1 cellular context compared by ENCODE assay signal in the genomic region with DNA sequence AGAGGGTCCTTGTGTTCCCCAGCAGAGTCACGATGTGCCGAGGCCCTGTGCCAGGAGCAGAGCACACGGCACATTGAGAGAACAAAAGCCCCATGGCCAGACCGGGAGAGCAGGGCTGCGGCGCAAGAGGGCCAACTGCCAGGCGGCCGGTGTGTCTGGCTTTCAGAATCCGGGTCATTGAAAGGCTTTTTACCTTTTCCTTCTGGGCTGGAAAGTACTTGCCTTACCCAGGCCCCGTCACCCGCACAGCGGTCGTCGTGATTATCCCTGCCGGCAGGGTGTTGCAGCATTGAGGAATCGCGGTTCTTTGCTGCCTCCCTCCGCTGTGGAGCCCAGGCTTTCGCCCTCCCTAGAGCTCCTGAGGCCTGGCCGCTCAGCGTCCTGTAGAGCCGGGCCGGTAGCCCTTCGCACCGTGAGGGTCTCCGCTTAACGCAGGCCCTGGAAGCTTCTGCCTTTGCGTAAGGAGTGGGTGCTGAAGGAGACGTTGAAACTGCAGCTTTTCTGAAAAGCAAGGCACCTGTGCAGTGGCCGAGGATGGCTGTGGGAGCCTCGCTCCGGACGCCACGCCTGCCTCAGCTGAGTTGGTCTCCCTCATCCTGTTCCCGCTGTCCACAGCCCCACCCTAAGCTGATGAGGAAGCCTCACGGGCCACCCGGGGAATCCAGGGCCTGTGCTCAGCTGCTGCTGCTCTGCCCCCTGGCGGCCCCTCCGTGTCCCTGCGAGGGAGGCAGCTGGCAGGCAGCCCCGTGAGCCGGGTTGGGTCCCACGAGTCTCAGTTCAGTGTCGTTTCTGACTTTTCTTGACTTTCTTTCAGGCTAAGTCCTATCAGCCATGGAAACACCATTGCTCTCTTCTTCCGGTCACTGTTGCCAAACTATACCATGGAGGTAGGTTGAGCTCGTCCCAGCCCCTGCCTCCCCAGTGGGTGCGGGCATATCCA.
TF ChIP-seq lines count a peak whose summit lies in the region.

No MANE protein-coding gene starts in this region.

TF ChIP-seq in HepG2, 621 proteins besides CTCF, POLR2A, EP300 and RAD21 (continued from another document and continues in another):
- TF ChIP-seq REL (CRISPR knock-in tag; conservative IDR thresholded peaks at IDR 0.05), result no peak
- TF ChIP-seq ZNF7 (CRISPR knock-in tag; IDR thresholded peaks at IDR 0.05), result peak; percentile 3; the same call in 1 of the 2 replicates
- TF ChIP-seq ZNF572 (CRISPR knock-in tag; IDR thresholded peaks at IDR 0.05), result peak; percentile 74; the same call in 1 of the 2 replicates
- TF ChIP-seq, protein P1, sequence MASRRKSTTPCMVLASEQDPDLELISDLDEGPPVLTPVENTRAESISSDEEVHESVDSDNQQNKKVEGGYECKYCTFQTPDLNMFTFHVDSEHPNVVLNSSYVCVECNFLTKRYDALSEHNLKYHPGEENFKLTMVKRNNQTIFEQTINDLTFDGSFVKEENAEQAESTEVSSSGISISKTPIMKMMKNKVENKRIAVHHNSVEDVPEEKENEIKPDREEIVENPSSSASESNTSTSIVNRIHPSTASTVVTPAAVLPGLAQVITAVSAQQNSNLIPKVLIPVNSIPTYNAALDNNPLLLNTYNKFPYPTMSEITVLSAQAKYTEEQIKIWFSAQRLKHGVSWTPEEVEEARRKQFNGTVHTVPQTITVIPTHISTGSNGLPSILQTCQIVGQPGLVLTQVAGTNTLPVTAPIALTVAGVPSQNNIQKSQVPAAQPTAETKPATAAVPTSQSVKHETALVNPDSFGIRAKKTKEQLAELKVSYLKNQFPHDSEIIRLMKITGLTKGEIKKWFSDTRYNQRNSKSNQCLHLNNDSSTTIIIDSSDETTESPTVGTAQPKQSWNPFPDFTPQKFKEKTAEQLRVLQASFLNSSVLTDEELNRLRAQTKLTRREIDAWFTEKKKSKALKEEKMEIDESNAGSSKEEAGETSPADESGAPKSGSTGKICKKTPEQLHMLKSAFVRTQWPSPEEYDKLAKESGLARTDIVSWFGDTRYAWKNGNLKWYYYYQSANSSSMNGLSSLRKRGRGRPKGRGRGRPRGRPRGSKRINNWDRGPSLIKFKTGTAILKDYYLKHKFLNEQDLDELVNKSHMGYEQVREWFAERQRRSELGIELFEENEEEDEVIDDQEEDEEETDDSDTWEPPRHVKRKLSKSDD (CRISPR knock-in tag; IDR thresholded peaks at IDR 0.05; ENCODE audit: low read depth), result 0 out of 2 replicates have a peak, but pooled peaks have one; percentile 52
- no peak for TF ChIP-seq ZNF335 (CRISPR knock-in tag; IDR thresholded peaks at IDR 0.05)
- TF ChIP-seq CAMTA2 (CRISPR knock-in tag; IDR thresholded peaks at IDR 0.05; ENCODE audit: borderline replicate concordance), result no peak
- TF ChIP-seq ZNF670 (CRISPR knock-in tag; IDR thresholded peaks at IDR 0.05; ENCODE audit: borderline replicate concordance), result no peak
- TF ChIP-seq, protein P2, sequence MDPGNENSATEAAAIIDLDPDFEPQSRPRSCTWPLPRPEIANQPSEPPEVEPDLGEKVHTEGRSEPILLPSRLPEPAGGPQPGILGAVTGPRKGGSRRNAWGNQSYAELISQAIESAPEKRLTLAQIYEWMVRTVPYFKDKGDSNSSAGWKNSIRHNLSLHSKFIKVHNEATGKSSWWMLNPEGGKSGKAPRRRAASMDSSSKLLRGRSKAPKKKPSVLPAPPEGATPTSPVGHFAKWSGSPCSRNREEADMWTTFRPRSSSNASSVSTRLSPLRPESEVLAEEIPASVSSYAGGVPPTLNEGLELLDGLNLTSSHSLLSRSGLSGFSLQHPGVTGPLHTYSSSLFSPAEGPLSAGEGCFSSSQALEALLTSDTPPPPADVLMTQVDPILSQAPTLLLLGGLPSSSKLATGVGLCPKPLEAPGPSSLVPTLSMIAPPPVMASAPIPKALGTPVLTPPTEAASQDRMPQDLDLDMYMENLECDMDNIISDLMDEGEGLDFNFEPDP (CRISPR knock-in tag; conservative IDR thresholded peaks at IDR 0.05), result no peak
- TF ChIP-seq TEAD2 (CRISPR knock-in tag; IDR thresholded peaks at IDR 0.05), result no peak
- TF ChIP-seq, protein P3, sequence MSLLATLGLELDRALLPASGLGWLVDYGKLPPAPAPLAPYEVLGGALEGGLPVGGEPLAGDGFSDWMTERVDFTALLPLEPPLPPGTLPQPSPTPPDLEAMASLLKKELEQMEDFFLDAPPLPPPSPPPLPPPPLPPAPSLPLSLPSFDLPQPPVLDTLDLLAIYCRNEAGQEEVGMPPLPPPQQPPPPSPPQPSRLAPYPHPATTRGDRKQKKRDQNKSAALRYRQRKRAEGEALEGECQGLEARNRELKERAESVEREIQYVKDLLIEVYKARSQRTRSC (CRISPR knock-in tag; IDR thresholded peaks at IDR 0.05; ENCODE audit: low read depth), result no peak
- no peak for TF ChIP-seq ZSCAN31 (CRISPR knock-in tag; IDR thresholded peaks at IDR 0.05; ENCODE audit: low read depth)
- TF ChIP-seq ISL2 (CRISPR knock-in tag; IDR thresholded peaks at IDR 0.05), result 0 out of 2 replicates have a peak, but pooled peaks have one; percentile 29
- TF ChIP-seq ZNF143 (CRISPR knock-in tag; IDR thresholded peaks at IDR 0.05), result no peak; the same call in 1 of the 2 replicates
- TF ChIP-seq MIER2 (CRISPR knock-in tag; IDR thresholded peaks at IDR 0.05), result no peak
- TF ChIP-seq, protein P4, sequence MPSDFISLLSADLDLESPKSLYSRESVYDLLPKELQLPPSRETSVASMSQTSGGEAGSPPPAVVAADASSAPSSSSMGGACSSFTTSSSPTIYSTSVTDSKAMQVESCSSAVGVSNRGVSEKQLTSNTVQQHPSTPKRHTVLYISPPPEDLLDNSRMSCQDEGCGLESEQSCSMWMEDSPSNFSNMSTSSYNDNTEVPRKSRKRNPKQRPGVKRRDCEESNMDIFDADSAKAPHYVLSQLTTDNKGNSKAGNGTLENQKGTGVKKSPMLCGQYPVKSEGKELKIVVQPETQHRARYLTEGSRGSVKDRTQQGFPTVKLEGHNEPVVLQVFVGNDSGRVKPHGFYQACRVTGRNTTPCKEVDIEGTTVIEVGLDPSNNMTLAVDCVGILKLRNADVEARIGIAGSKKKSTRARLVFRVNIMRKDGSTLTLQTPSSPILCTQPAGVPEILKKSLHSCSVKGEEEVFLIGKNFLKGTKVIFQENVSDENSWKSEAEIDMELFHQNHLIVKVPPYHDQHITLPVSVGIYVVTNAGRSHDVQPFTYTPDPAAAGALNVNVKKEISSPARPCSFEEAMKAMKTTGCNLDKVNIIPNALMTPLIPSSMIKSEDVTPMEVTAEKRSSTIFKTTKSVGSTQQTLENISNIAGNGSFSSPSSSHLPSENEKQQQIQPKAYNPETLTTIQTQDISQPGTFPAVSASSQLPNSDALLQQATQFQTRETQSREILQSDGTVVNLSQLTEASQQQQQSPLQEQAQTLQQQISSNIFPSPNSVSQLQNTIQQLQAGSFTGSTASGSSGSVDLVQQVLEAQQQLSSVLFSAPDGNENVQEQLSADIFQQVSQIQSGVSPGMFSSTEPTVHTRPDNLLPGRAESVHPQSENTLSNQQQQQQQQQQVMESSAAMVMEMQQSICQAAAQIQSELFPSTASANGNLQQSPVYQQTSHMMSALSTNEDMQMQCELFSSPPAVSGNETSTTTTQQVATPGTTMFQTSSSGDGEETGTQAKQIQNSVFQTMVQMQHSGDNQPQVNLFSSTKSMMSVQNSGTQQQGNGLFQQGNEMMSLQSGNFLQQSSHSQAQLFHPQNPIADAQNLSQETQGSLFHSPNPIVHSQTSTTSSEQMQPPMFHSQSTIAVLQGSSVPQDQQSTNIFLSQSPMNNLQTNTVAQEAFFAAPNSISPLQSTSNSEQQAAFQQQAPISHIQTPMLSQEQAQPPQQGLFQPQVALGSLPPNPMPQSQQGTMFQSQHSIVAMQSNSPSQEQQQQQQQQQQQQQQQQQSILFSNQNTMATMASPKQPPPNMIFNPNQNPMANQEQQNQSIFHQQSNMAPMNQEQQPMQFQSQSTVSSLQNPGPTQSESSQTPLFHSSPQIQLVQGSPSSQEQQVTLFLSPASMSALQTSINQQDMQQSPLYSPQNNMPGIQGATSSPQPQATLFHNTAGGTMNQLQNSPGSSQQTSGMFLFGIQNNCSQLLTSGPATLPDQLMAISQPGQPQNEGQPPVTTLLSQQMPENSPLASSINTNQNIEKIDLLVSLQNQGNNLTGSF (CRISPR knock-in tag; IDR thresholded peaks at IDR 0.05), result no peak
- TF ChIP-seq ZFP36L2 (CRISPR knock-in tag; IDR thresholded peaks at IDR 0.05), result no peak
- TF ChIP-seq, protein P5, sequence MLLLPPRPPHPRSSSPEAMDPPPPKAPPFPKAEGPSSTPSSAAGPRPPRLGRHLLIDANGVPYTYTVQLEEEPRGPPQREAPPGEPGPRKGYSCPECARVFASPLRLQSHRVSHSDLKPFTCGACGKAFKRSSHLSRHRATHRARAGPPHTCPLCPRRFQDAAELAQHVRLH (CRISPR knock-in tag; IDR thresholded peaks at IDR 0.05; ENCODE audit: borderline replicate concordance, low read depth), result no peak; the same call in 1 of the 2 replicates
- TF ChIP-seq, protein P6, sequence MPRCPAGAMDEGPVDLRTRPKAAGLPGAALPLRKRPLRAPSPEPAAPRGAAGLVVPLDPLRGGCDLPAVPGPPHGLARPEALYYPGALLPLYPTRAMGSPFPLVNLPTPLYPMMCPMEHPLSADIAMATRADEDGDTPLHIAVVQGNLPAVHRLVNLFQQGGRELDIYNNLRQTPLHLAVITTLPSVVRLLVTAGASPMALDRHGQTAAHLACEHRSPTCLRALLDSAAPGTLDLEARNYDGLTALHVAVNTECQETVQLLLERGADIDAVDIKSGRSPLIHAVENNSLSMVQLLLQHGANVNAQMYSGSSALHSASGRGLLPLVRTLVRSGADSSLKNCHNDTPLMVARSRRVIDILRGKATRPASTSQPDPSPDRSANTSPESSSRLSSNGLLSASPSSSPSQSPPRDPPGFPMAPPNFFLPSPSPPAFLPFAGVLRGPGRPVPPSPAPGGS (CRISPR knock-in tag; IDR thresholded peaks at IDR 0.05), result no peak
- no peak for TF ChIP-seq ZNF382 (CRISPR knock-in tag; IDR thresholded peaks at IDR 0.05; ENCODE audit: borderline replicate concordance)
- TF ChIP-seq ZBTB38 (CRISPR knock-in tag; IDR thresholded peaks at IDR 0.05), result peak; percentile 98
- no peak for TF ChIP-seq ARNT (IDR thresholded peaks at IDR 0.05)
- no peak for TF ChIP-seq ZNF563 (CRISPR knock-in tag; IDR thresholded peaks at IDR 0.05)
- TF ChIP-seq TCF12 (IDR thresholded peaks at IDR 0.05), result no peak
- no peak for TF ChIP-seq TCF12 (CRISPR knock-in tag; IDR thresholded peaks at IDR 0.05)
- TF ChIP-seq BHLHE40 (IDR thresholded peaks at IDR 0.05; ENCODE audit: low read length), result peak; percentile 61
- TF ChIP-seq SALL1 (CRISPR knock-in tag; IDR thresholded peaks at IDR 0.05), result no peak
- peak; percentile 12; the same call in 1 of the 2 replicates for TF ChIP-seq NCOA2 (CRISPR knock-in tag; IDR thresholded peaks at IDR 0.05)
- TF ChIP-seq KDM4B (CRISPR knock-in tag; IDR thresholded peaks at IDR 0.05), result no peak
- no peak for TF ChIP-seq MBNL3 (CRISPR knock-in tag; conservative IDR thresholded peaks at IDR 0.05)
- TF ChIP-seq ZNF430 (CRISPR knock-in tag; IDR thresholded peaks at IDR 0.05), result no peak
- TF ChIP-seq, protein P7, sequence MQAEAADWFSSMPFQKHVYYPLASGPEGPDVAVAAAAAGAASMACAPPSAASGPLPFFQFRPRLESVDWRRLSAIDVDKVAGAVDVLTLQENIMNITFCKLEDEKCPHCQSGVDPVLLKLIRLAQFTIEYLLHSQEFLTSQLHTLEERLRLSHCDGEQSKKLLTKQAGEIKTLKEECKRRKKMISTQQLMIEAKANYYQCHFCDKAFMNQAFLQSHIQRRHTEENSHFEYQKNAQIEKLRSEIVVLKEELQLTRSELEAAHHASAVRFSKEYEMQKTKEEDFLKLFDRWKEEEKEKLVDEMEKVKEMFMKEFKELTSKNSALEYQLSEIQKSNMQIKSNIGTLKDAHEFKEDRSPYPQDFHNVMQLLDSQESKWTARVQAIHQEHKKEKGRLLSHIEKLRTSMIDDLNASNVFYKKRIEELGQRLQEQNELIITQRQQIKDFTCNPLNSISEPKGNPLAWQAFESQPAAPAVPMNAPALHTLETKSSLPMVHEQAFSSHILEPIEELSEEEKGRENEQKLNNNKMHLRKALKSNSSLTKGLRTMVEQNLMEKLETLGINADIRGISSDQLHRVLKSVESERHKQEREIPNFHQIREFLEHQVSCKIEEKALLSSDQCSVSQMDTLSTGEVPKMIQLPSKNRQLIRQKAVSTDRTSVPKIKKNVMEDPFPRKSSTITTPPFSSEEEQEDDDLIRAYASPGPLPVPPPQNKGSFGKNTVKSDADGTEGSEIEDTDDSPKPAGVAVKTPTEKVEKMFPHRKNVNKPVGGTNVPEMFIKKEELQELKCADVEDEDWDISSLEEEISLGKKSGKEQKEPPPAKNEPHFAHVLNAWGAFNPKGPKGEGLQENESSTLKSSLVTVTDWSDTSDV (CRISPR knock-in tag; IDR thresholded peaks at IDR 0.05), result no peak
- peak; percentile 36; the same call in 1 of the 2 replicates for TF ChIP-seq SALL2 (CRISPR knock-in tag; IDR thresholded peaks at IDR 0.05)
- TF ChIP-seq ZNF547 (CRISPR knock-in tag; IDR thresholded peaks at IDR 0.05), result no peak
- TF ChIP-seq ZNF768 (CRISPR knock-in tag; IDR thresholded peaks at IDR 0.05), result 0 out of 2 replicates have a peak, but pooled peaks have one; percentile 4
- TF ChIP-seq ZFP37 (CRISPR knock-in tag; IDR thresholded peaks at IDR 0.05; ENCODE audit: borderline replicate concordance), result no peak
- no peak for TF ChIP-seq ZKSCAN5 (CRISPR knock-in tag; IDR thresholded peaks at IDR 0.05)
- peak; percentile 38; the same call in 1 of the 2 replicates for TF ChIP-seq HNRNPL (IDR thresholded peaks at IDR 0.05; ENCODE audit: low read depth, low read length)
- TF ChIP-seq ZNF777 (CRISPR knock-in tag; IDR thresholded peaks at IDR 0.05), result no peak
- no peak for TF ChIP-seq ZNF230 (CRISPR knock-in tag; IDR thresholded peaks at IDR 0.05)
- TF ChIP-seq CREB1 (IDR thresholded peaks at IDR 0.05), result no peak
- no peak for TF ChIP-seq CREB1 (CRISPR knock-in tag; IDR thresholded peaks at IDR 0.05)
- TF ChIP-seq SMYD3 (CRISPR knock-in tag; IDR thresholded peaks at IDR 0.05), result no peak
- TF ChIP-seq ZNF550 (CRISPR knock-in tag; IDR thresholded peaks at IDR 0.05; ENCODE audit: borderline replicate concordance), result 0 out of 2 replicates have a peak, but pooled peaks have one; percentile 17
- TF ChIP-seq ATF1 (CRISPR knock-in tag; IDR thresholded peaks at IDR 0.05), result no peak
- TF ChIP-seq ZSCAN22 (CRISPR knock-in tag; IDR thresholded peaks at IDR 0.05), result no peak
- no peak for TF ChIP-seq ELF4 (CRISPR knock-in tag; IDR thresholded peaks at IDR 0.05; ENCODE audit: borderline replicate concordance)
- TF ChIP-seq, protein P8, sequence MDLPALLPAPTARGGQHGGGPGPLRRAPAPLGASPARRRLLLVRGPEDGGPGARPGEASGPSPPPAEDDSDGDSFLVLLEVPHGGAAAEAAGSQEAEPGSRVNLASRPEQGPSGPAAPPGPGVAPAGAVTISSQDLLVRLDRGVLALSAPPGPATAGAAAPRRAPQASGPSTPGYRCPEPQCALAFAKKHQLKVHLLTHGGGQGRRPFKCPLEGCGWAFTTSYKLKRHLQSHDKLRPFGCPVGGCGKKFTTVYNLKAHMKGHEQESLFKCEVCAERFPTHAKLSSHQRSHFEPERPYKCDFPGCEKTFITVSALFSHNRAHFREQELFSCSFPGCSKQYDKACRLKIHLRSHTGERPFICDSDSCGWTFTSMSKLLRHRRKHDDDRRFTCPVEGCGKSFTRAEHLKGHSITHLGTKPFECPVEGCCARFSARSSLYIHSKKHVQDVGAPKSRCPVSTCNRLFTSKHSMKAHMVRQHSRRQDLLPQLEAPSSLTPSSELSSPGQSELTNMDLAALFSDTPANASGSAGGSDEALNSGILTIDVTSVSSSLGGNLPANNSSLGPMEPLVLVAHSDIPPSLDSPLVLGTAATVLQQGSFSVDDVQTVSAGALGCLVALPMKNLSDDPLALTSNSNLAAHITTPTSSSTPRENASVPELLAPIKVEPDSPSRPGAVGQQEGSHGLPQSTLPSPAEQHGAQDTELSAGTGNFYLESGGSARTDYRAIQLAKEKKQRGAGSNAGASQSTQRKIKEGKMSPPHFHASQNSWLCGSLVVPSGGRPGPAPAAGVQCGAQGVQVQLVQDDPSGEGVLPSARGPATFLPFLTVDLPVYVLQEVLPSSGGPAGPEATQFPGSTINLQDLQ (CRISPR knock-in tag; IDR thresholded peaks at IDR 0.05), result no peak
- no peak for TF ChIP-seq CHCHD3 (CRISPR knock-in tag; IDR thresholded peaks at IDR 0.05)
- TF ChIP-seq HDAC6 (IDR thresholded peaks at IDR 0.05; ENCODE audit: low read depth, low read length), result no peak
